In genomic region chr2:27020337-27020948, GRCh38 we compare ENCODE assay signal across 1 cellular context.
TF ChIP-seq lines count a peak whose summit lies in the region.

No MANE protein-coding gene starts in this region.

TF ChIP-seq in K562, 482 proteins besides CTCF, POLR2A, EP300 and RAD21 (continued from another document and continues in another):
- TF ChIP-seq RREB1 (CRISPR knock-in tag; IDR thresholded peaks at IDR 0.05), result peak; percentile 66; the same call in 1 of the 2 replicates
- TF ChIP-seq, protein P1, sequence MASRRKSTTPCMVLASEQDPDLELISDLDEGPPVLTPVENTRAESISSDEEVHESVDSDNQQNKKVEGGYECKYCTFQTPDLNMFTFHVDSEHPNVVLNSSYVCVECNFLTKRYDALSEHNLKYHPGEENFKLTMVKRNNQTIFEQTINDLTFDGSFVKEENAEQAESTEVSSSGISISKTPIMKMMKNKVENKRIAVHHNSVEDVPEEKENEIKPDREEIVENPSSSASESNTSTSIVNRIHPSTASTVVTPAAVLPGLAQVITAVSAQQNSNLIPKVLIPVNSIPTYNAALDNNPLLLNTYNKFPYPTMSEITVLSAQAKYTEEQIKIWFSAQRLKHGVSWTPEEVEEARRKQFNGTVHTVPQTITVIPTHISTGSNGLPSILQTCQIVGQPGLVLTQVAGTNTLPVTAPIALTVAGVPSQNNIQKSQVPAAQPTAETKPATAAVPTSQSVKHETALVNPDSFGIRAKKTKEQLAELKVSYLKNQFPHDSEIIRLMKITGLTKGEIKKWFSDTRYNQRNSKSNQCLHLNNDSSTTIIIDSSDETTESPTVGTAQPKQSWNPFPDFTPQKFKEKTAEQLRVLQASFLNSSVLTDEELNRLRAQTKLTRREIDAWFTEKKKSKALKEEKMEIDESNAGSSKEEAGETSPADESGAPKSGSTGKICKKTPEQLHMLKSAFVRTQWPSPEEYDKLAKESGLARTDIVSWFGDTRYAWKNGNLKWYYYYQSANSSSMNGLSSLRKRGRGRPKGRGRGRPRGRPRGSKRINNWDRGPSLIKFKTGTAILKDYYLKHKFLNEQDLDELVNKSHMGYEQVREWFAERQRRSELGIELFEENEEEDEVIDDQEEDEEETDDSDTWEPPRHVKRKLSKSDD (conservative IDR thresholded peaks at IDR 0.05; ENCODE audit: low read length), result no peak
- no peak for TF ChIP-seq RB1 (IDR thresholded peaks at IDR 0.05; ENCODE audit: low read depth)
- TF ChIP-seq SMARCA4 (IDR thresholded peaks at IDR 0.05), result peak; percentile 86
- TF ChIP-seq HMG20B (CRISPR knock-in tag; IDR thresholded peaks at IDR 0.05), result no peak
- TF ChIP-seq BCOR (IDR thresholded peaks at IDR 0.05), result peak; percentile 64; the same call in 1 of the 2 replicates
- TF ChIP-seq ZNF717 (CRISPR knock-in tag; IDR thresholded peaks at IDR 0.05), result no peak
- TF ChIP-seq POU5F1 (IDR thresholded peaks at IDR 0.05; ENCODE audit: borderline replicate concordance, low read depth, low read length, partially characterized antibody), result no peak
- TF ChIP-seq, protein P2, sequence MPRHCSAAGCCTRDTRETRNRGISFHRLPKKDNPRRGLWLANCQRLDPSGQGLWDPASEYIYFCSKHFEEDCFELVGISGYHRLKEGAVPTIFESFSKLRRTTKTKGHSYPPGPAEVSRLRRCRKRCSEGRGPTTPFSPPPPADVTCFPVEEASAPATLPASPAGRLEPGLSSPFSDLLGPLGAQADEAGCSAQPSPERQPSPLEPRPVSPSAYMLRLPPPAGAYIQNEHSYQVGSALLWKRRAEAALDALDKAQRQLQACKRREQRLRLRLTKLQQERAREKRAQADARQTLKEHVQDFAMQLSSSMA (CRISPR knock-in tag; IDR thresholded peaks at IDR 0.05), result no peak
- peak; percentile 53; the same call in 1 of the 2 replicates for TF ChIP-seq EP400 (IDR thresholded peaks at IDR 0.05)
- TF ChIP-seq POLR3G (IDR thresholded peaks at IDR 0.05; ENCODE audit: extremely low read depth, insufficient read length, insufficient replicate concordance), result no peak
- no peak for TF ChIP-seq TCF15 (CRISPR knock-in tag; IDR thresholded peaks at IDR 0.05)
- no peak for TF ChIP-seq PYGO2 (tag; IDR thresholded peaks at IDR 0.05)
- TF ChIP-seq NFE2L1 (tag; IDR thresholded peaks at IDR 0.05; ENCODE audit: borderline replicate concordance, low read depth), result no peak
- TF ChIP-seq, protein P3, sequence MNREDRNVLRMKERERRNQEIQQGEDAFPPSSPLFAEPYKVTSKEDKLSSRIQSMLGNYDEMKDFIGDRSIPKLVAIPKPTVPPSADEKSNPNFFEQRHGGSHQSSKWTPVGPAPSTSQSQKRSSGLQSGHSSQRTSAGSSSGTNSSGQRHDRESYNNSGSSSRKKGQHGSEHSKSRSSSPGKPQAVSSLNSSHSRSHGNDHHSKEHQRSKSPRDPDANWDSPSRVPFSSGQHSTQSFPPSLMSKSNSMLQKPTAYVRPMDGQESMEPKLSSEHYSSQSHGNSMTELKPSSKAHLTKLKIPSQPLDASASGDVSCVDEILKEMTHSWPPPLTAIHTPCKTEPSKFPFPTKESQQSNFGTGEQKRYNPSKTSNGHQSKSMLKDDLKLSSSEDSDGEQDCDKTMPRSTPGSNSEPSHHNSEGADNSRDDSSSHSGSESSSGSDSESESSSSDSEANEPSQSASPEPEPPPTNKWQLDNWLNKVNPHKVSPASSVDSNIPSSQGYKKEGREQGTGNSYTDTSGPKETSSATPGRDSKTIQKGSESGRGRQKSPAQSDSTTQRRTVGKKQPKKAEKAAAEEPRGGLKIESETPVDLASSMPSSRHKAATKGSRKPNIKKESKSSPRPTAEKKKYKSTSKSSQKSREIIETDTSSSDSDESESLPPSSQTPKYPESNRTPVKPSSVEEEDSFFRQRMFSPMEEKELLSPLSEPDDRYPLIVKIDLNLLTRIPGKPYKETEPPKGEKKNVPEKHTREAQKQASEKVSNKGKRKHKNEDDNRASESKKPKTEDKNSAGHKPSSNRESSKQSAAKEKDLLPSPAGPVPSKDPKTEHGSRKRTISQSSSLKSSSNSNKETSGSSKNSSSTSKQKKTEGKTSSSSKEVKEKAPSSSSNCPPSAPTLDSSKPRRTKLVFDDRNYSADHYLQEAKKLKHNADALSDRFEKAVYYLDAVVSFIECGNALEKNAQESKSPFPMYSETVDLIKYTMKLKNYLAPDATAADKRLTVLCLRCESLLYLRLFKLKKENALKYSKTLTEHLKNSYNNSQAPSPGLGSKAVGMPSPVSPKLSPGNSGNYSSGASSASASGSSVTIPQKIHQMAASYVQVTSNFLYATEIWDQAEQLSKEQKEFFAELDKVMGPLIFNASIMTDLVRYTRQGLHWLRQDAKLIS (CRISPR knock-in tag; IDR thresholded peaks at IDR 0.05), result no peak
- no peak for TF ChIP-seq SPI1 (IDR thresholded peaks at IDR 0.05; ENCODE audit: borderline replicate concordance, low read depth, low read length)
- TF ChIP-seq CCAR2 (IDR thresholded peaks at IDR 0.05; ENCODE audit: low read depth, low read length), result no peak
- TF ChIP-seq ZSCAN29 (IDR thresholded peaks at IDR 0.05), result no peak
- TF ChIP-seq PKNOX1 (IDR thresholded peaks at IDR 0.05), result peak; percentile 72
- TF ChIP-seq, protein P4, sequence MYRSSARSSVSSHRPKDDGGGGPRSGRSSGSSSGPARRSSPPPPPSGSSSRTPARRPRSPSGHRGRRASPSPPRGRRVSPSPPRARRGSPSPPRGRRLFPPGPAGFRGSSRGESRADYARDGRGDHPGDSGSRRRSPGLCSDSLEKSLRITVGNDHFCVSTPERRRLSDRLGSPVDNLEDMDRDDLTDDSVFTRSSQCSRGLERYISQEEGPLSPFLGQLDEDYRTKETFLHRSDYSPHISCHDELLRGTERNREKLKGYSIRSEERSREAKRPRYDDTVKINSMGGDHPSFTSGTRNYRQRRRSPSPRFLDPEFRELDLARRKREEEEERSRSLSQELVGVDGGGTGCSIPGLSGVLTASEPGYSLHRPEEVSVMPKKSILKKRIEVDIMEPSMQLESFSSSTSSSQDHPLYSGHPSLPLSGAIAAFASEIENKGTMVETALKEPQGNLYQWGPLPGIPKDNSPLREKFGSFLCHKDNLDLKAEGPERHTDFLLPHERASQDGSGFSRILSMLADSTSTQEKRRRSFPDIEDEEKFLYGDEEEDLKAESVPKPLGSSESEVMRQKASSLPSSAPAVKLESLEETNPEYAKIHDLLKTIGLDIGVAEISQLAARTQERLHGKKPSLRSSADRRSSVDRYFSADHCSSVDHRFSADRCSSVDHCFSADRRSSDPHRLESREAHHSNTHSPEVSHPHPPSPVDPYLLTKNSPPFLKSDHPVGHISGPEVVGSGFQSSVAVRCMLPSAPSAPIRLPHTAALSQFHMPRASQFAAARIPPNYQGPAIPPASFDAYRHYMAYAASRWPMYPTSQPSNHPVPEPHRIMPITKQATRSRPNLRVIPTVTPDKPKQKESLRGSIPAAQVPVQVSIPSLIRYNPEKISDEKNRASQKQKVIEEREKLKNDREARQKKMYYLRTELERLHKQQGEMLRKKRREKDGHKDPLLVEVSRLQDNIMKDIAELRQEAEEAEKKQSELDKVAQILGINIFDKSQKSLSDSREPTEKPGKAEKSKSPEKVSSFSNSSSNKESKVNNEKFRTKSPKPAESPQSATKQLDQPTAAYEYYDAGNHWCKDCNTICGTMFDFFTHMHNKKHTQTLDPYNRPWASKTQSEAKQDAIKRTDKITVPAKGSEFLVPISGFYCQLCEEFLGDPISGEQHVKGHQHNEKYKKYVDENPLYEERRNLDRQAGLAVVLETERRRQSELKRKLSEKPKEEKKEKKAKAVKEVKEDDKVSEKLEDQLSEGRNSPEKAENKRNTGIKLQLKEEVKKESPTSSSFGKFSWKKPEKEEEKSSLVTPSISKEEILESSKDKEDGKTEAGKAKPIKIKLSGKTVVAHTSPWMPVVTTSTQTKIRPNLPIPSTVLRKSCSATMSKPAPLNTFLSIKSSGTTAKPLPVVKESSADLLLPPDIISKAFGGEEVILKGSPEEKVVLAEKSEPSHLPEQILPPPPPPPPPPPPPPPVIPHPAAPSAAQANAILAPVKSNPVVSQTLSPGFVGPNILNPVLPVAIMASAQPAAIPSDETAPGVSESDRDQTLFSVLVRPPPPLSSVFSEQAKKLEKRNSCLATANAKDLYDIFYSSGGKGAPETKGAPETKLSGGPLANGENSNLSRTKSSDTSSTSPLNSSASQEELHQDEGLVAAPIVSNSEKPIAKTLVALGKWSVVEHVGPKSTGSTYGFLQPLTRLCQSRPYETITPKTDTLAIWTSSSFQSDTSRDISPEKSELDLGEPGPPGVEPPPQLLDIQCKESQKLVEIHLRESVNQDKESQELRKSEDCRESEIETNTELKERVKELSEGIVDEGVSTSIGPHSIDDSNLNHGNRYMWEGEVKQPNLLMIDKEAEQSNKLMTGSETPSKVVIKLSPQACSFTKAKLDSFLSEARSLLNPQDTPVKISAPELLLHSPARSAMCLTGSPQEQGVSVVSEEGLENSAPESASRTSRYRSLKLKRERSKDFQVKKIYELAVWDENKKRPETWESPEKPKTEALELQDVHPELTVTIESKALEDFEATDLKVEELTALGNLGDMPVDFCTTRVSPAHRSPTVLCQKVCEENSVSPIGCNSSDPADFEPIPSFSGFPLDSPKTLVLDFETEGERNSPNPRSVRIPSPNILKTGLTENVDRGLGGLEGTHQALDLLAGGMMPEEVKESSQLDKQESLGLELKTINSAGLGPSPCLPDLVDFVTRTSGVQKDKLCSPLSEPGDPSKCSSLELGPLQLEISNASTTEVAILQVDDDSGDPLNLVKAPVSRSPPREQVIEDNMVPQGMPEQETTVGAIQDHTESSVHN (IDR thresholded peaks at IDR 0.05; ENCODE audit: borderline replicate concordance in 1 of 2, low read depth in 1 of 2), result 0 out of 4 replicates have a peak, but pooled peaks of 1 of the 2 experiments have one; percentile 30
- TF ChIP-seq FOXA3 (CRISPR knock-in tag; conservative IDR thresholded peaks at IDR 0.05 in 1 of 2, IDR thresholded peaks at IDR 0.05 in 1 of 2), result no peak
- no peak for TF ChIP-seq SIRT6 (IDR thresholded peaks at IDR 0.05; ENCODE audit: low read depth, low read length)
- no peak for TF ChIP-seq KDM5B (IDR thresholded peaks at IDR 0.05; ENCODE audit: insufficient replicate concordance, low read depth, low read length)
- TF ChIP-seq CBX3 (IDR thresholded peaks at IDR 0.05; ENCODE audit: borderline replicate concordance in 1 of 2, low read length in 2 of 2), result no peak
- TF ChIP-seq HOMEZ (CRISPR knock-in tag; IDR thresholded peaks at IDR 0.05), result no peak
- TF ChIP-seq HDAC3 (IDR thresholded peaks at IDR 0.05; ENCODE audit: borderline replicate concordance, partially characterized antibody), result peak; percentile 78
- peak; percentile 31 for TF ChIP-seq CCNT2 (IDR thresholded peaks at IDR 0.05; ENCODE audit: borderline replicate concordance, extremely low read depth, insufficient read length, low read depth, low read length)
